In the genomic region with DNA sequence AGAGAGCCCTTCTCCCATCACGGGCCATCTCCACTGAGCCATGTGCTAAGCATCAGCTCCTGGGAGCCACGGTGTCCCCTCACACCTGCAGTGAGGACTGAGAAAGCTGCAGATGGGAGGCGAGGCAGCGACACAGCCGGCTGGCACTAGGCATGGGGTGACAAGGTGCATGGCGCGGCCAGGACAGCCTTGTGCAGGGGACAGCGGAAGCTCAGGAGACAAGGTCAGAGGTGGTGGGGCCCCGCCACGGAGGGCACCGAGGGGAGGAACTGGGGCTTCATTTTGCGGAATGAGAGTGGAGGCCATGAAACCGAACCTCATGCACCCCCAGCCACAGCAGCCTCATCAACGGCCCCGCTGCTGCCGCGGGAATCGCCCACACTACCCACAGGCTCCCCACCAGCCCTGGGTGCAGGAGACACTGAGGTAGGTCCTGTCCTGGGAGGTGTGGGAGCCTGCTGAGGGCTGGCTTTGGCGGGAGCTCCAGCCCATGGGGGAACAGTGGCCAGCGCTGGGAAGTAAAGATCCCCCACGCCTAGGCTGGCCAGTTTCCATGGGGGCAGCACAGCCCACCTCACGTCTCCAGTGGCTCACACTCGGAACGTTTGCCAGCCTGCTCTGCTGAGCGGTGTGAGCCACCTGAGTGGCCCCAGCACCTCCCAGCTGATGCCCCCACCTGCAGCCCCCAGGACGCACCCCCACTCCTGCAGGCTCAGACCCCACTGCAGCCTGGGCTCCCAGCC, we compare ENCODE assay signal across 22 cellular contexts.
"Had no signal": no experiment of that assay in that cellular context is flagged by ENCODE, and none has a peak within 500 bp of the region (broad histone marks: within the 10 kb centered on the region; RNA-seq: fewer than 3 reads in every experiment).

No MANE protein-coding gene starts in this region.

- H3K27ac ChIP-seq: colonic mucosa, dorsolateral prefrontal cortex, esophagus muscularis mucosa, lower lobe of right lung, psoas muscle, right atrium auricular region, tibial artery had no signal

- H3K9me3 ChIP-seq: colonic mucosa, esophagus muscularis mucosa, lower lobe of right lung, psoas muscle, right atrium auricular region, tibial artery had no signal

- H3K4me1 ChIP-seq: colonic mucosa, esophagus muscularis mucosa, lower lobe of right lung, right atrium auricular region, tibial artery had no signal

- H3K36me3 ChIP-seq: colonic mucosa, esophagus muscularis mucosa, lower lobe of right lung, right atrium auricular region, tibial artery had no signal

- H3K4me3 ChIP-seq: colonic mucosa, dorsolateral prefrontal cortex, esophagus muscularis mucosa, lower lobe of right lung, psoas muscle, right atrium auricular region, tibial artery had no signal

- DNase-seq: activated CD4-positive, alpha-beta memory T cell treated with anti-CD3 and anti-CD28 coated beads, Interleukin-2, amount 10 ng/mL, durations not matched to agents 7 days and 5 days; activated CD4-positive, alpha-beta T cell treated with anti-CD3 and anti-CD28 coated beads, Interleukin-2, amount 10 ng/mL, durations not matched to agents 24 days and 14 days; activated gamma-delta T cell treated with Interleukin-2 at 50 U/mL for 16 hours; central memory CD4-positive, alpha-beta T cell; colonic mucosa; dorsolateral prefrontal cortex; effector memory CD8-positive, alpha-beta T cell; glutamatergic neuron; hypothalamus; islet precursor cell; lower lobe of right lung; mesendoderm; naive thymus-derived CD4-positive, alpha-beta T cell; psoas muscle; stimulated activated CD4-positive, alpha-beta T cell treated with anti-CD3 and anti-CD28 coated beads, Interleukin-12 subunit alpha, Interleukin-12 subunit beta, amount 100 ng/mL, for 4 hours; stimulated activated CD4-positive, alpha-beta T cell treated with anti-CD3 and anti-CD28 coated beads, Interleukin-4, amount 100 ng/mL, for 4 hours; substantia nigra; tibial artery had no signal

- ATAC-seq: activated CD4-positive, CD25-positive, alpha-beta regulatory T cell treated with anti-CD3 and anti-CD28 coated beads, Interleukin-2, amount 50 U/mL, for 24 hours; activated naive CD4-positive, alpha-beta T cell treated with anti-CD3 and anti-CD28 coated beads, Interleukin-2, amount 50 U/mL, for 72 hours; effector memory CD8-positive, alpha-beta T cell; lower lobe of right lung; naive thymus-derived CD4-positive, alpha-beta T cell; psoas muscle had no signal

- H3K27me3 ChIP-seq: colonic mucosa, right atrium auricular region had no signal
